2 cellular contexts compared by ENCODE assay signal in genomic region chr10:89470628-89471027, GRCh38.
TF ChIP-seq lines count a peak whose summit lies in the region.

No MANE protein-coding gene starts in this region.

TF ChIP-seq in liver, 16 proteins besides CTCF, POLR2A, EP300 and RAD21:
- TF ChIP-seq SP1 (IDR thresholded peaks at IDR 0.05) (no peak), HNF4A (conservative IDR thresholded peaks at IDR 0.05) (no peak), FOXA2 (IDR thresholded peaks at IDR 0.05) (no peak), YY1 (IDR thresholded peaks at IDR 0.05) (no peak), HNF4G (IDR thresholded peaks at IDR 0.05) (no peak), REST (IDR thresholded peaks at IDR 0.05) (no peak), JUND (IDR thresholded peaks at IDR 0.05) (no peak), FOXA1 (IDR thresholded peaks at IDR 0.05) (no peak), TAF1 (conservative IDR thresholded peaks at IDR 0.05) (no peak), EGR1 (IDR thresholded peaks at IDR 0.05; ENCODE audit: low read depth in 2 of 2) (no peak)
- TF ChIP-seq, protein P1, sequence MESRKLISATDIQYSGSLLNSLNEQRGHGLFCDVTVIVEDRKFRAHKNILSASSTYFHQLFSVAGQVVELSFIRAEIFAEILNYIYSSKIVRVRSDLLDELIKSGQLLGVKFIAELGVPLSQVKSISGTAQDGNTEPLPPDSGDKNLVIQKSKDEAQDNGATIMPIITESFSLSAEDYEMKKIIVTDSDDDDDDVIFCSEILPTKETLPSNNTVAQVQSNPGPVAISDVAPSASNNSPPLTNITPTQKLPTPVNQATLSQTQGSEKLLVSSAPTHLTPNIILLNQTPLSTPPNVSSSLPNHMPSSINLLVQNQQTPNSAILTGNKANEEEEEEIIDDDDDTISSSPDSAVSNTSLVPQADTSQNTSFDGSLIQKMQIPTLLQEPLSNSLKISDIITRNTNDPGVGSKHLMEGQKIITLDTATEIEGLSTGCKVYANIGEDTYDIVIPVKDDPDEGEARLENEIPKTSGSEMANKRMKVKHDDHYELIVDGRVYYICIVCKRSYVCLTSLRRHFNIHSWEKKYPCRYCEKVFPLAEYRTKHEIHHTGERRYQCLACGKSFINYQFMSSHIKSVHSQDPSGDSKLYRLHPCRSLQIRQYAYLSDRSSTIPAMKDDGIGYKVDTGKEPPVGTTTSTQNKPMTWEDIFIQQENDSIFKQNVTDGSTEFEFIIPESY (IDR thresholded peaks at IDR 0.05) = no peak
TF ChIP-seq in liver: peak in this region for 0.

TF ChIP-seq in HepG2, 621 proteins besides CTCF, POLR2A, EP300 and RAD21:
- TF ChIP-seq, protein P2, sequence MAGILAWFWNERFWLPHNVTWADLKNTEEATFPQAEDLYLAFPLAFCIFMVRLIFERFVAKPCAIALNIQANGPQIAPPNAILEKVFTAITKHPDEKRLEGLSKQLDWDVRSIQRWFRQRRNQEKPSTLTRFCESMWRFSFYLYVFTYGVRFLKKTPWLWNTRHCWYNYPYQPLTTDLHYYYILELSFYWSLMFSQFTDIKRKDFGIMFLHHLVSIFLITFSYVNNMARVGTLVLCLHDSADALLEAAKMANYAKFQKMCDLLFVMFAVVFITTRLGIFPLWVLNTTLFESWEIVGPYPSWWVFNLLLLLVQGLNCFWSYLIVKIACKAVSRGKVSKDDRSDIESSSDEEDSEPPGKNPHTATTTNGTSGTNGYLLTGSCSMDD (CRISPR knock-in tag; IDR thresholded peaks at IDR 0.05) = no peak
- TF ChIP-seq NFE2L2 (IDR thresholded peaks at IDR 0.05; ENCODE audit: low read length) (no peak), MTA3 (CRISPR knock-in tag; IDR thresholded peaks at IDR 0.05) (no peak), ZBTB37 (CRISPR knock-in tag; IDR thresholded peaks at IDR 0.05) (no peak), SNRNP70 (IDR thresholded peaks at IDR 0.05; ENCODE audit: low read depth, low read length) (no peak), THAP9 (CRISPR knock-in tag; IDR thresholded peaks at IDR 0.05; ENCODE audit: borderline replicate concordance) (no peak), PRDM15 (CRISPR knock-in tag; IDR thresholded peaks at IDR 0.05) (no peak), DRAP1 (CRISPR knock-in tag; IDR thresholded peaks at IDR 0.05) (no peak), SMARCE1 (IDR thresholded peaks at IDR 0.05; ENCODE audit: borderline replicate concordance) (no peak), RARA (CRISPR knock-in tag; IDR thresholded peaks at IDR 0.05) (no peak), ZBTB10 (CRISPR knock-in tag; IDR thresholded peaks at IDR 0.05; ENCODE audit: borderline replicate concordance) (no peak), ZNF792 (CRISPR knock-in tag; IDR thresholded peaks at IDR 0.05) (no peak), EED (CRISPR knock-in tag; IDR thresholded peaks at IDR 0.05) (no peak), ZNF350 (CRISPR knock-in tag; IDR thresholded peaks at IDR 0.05; ENCODE audit: borderline replicate concordance, low read depth) (no peak), ZBTB7A (CRISPR knock-in tag; IDR thresholded peaks at IDR 0.05) (no peak), ZNF878 (CRISPR knock-in tag; IDR thresholded peaks at IDR 0.05) (no peak)
- TF ChIP-seq, protein P3, sequence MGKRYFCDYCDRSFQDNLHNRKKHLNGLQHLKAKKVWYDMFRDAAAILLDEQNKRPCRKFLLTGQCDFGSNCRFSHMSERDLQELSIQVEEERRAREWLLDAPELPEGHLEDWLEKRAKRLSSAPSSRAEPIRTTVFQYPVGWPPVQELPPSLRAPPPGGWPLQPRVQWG (CRISPR knock-in tag; IDR thresholded peaks at IDR 0.05; ENCODE audit: borderline replicate concordance, low read depth) = no peak
